23 cellular contexts compared by ENCODE assay signal in the genomic region with DNA sequence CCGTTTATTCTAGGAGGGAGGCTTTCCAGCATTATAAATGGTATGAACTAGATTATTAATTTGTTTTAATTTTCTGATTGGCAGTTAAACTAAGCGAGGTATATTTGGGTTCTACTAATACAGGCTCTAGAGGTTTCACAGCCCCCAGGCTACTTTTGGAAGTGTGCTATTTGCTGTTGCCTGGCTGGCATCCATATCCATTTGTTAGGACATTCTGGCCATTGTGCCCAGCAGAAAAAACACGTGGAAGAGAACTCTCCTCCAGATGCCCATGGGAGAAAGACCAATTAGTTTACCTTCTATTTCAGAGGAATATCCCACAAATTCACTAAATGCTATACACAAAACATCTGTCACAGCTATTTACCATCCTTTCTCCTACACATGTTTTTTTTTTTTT. TPM values are rescaled to one million over a fixed set of nuclear protein-coding genes. Genes with fewer than 3 reads are reported as not detected.
"Had no signal": no experiment of that assay in that cellular context is flagged by ENCODE, and none has a peak within 500 bp of the region (broad histone marks: within the 10 kb centered on the region; RNA-seq: fewer than 3 reads in every experiment).

No MANE protein-coding gene starts in this region.

- ATAC-seq: esophagus mucosa; gastroesophageal sphincter; stimulated activated naive CD8-positive, alpha-beta T cell treated with anti-CD3 and anti-CD28 coated beads, Interleukin-15, amount 100 ng/mL, for 72 hours had no signal

- H3K4me1 ChIP-seq: parathyroid adenoma, suprapubic skin had no signal

- H3K27me3 ChIP-seq: gastroesophageal sphincter, suprapubic skin, vagina had no signal

- DNase-seq: activated CD4-positive, alpha-beta T cell treated with anti-CD3 and anti-CD28 coated beads for 1 hour; activated CD8-positive, alpha-beta memory T cell treated with anti-CD3 and anti-CD28 coated beads for 24 hours; activated CD8-positive, alpha-beta memory T cell treated with anti-CD3 and anti-CD28 coated beads, Interleukin-2, amount 50 U/mL, for 48 hours; activated effector memory CD4-positive, alpha-beta T cell treated with Interleukin-2 at 50 U/mL for 16 hours; activated naive CD4-positive, alpha-beta T cell treated with anti-CD3 and anti-CD28 coated beads, Interleukin-2, amount 10 ng/mL, durations not matched to agents 7 days and 5 days; activated T-cell treated with anti-CD3 and anti-CD28 coated beads, Interleukin-2, amount 50 U/mL, for 48 hours; aorta; effector CD4-positive, alpha-beta T cell; immature natural killer cell; midbrain; retina; small intestine; stimulated activated CD4-positive, alpha-beta T cell treated with anti-CD3 and anti-CD28 coated beads, Interleukin-4, amount 100 ng/mL, for 1 hour; stimulated activated naive CD8-positive, alpha-beta T cell treated with anti-CD3 and anti-CD28 coated beads, Interleukin-15, amount 100 ng/mL, for 72 hours; T-helper 1 cell; T1000; trophoblast cell; WERI-Rb-1 had no signal

- H3K9me3 ChIP-seq: gastroesophageal sphincter, suprapubic skin, vagina had no signal

- H3K4me3 ChIP-seq: gastroesophageal sphincter, suprapubic skin, vagina had no signal

- H3K27ac ChIP-seq: parathyroid adenoma, suprapubic skin, vagina, WERI-Rb-1 had no signal

RNA-seq across cellular contexts. Expression of gene RHCE, which starts 39.4 kb away (rescaled TPM):
- total RNA-seq: gastroesophageal sphincter, vagina had no signal
